Comparison of ENCODE assay signal across 1 cellular context in the genomic region with DNA sequence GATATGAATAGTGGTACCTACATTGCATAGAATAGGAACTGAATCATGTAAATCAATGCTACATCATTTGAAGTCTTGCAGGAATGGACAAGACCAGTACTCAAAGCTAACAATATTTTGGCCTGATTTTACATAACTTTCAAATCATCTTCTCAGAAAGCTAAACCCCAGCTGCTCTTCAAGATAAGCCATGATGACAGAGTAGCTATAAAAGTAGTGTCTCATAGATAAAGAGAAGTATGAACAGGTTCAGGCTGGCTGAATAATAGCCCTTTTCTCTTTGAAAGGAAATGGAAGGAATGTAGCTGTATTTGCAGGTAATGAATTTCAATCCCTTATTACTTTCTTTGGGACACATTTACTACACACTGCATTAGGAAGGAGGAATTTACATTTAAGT.
A peak's percentile ranks its signal among the peaks of the same experiment; 100 is the strongest.
TF ChIP-seq lines count a peak whose summit lies in the region.

No MANE protein-coding gene starts in this region.

TF ChIP-seq in K562, 482 proteins besides CTCF, POLR2A, EP300 and RAD21 (continued from another document):
- TF ChIP-seq ZFPM2 (CRISPR knock-in tag; IDR thresholded peaks at IDR 0.05) (no peak), SRSF7 (optimal IDR thresholded peaks at IDR 0.05; ENCODE audit: low read depth, low read length) (no peak), NCOA6 (IDR thresholded peaks at IDR 0.05) (no peak), TEAD2 (tag; IDR thresholded peaks at IDR 0.05) (no peak), NFIC (IDR thresholded peaks at IDR 0.05) (peak; percentile 20; the same call in 1 of the 2 replicates), MCM2 (IDR thresholded peaks at IDR 0.05; ENCODE audit: low read depth) (no peak), NCOR1 (IDR thresholded peaks at IDR 0.05) (peak; percentile 55), DMBX1 (CRISPR knock-in tag; IDR thresholded peaks at IDR 0.05; ENCODE audit: borderline replicate concordance) (peak; percentile 29; the same call in 1 of the 2 replicates), LEF1 (IDR thresholded peaks at IDR 0.05) (peak; percentile 33; the same call in 1 of the 2 replicates)
- TF ChIP-seq, protein P1, sequence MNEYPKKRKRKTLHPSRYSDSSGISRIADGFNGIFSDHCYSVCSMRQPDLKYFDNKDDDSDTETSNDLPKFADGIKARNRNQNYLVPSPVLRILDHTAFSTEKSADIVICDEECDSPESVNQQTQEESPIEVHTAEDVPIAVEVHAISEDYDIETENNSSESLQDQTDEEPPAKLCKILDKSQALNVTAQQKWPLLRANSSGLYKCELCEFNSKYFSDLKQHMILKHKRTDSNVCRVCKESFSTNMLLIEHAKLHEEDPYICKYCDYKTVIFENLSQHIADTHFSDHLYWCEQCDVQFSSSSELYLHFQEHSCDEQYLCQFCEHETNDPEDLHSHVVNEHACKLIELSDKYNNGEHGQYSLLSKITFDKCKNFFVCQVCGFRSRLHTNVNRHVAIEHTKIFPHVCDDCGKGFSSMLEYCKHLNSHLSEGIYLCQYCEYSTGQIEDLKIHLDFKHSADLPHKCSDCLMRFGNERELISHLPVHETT (CRISPR knock-in tag; conservative IDR thresholded peaks at IDR 0.05 in 1 of 2, IDR thresholded peaks at IDR 0.05 in 1 of 2) = no peak
- TF ChIP-seq, protein P2, sequence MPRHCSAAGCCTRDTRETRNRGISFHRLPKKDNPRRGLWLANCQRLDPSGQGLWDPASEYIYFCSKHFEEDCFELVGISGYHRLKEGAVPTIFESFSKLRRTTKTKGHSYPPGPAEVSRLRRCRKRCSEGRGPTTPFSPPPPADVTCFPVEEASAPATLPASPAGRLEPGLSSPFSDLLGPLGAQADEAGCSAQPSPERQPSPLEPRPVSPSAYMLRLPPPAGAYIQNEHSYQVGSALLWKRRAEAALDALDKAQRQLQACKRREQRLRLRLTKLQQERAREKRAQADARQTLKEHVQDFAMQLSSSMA (CRISPR knock-in tag; IDR thresholded peaks at IDR 0.05) = no peak
